In genomic region chr17:8734876-8735275, GRCh38 we compare ENCODE assay signal across 8 cellular contexts. TPM values are rescaled to one million over a fixed set of nuclear protein-coding genes. Genes with fewer than 3 reads are reported as not detected.
"Had no signal": no experiment of that assay in that cellular context is flagged by ENCODE, and none has a peak within 500 bp of the region (broad histone marks: within the 10 kb centered on the region; RNA-seq: fewer than 3 reads in every experiment).

No MANE protein-coding gene starts in this region.

- FAIRE-seq: H1, H54, HepG2 had no signal

- H3K9me3 Mint-ChIP-seq: GM23338, H9 had no signal

- H3K4me2 ChIP-seq: GM23338 had no signal

- DNase-seq: H9, HCEC 1CT had no signal

- H3K27ac Mint-ChIP-seq: GM23338, H9, IgD-negative memory B cell had no signal

- H3K4me3 ChIP-seq: GM23338 had no signal

- ATAC-seq: GM23338, HepG2 had no signal

- H3K4me3 Mint-ChIP-seq: GM23338, H9, IgD-negative memory B cell had no signal

- H2AFZ ChIP-seq: GM23338 had no signal

RNA-seq across cellular contexts. Expression of gene CCDC42, which starts 9.8 kb away (rescaled TPM):
- total RNA-seq: GM23338, H1, H9, HepG2, HT-29 had no signal
- polyA plus RNA-seq: GM23338, H1, HepG2, IgD-negative memory B cell had no signal

RNA-seq across cellular contexts. Expression of gene SPDYE4, which starts 23.5 kb away (rescaled TPM):
- total RNA-seq: GM23338, H1, H9, HepG2, HT-29 had no signal
- polyA plus RNA-seq: GM23338, H1, HepG2, IgD-negative memory B cell had no signal
